Comparison of ENCODE assay signal across 8 cellular contexts in the genomic region with DNA sequence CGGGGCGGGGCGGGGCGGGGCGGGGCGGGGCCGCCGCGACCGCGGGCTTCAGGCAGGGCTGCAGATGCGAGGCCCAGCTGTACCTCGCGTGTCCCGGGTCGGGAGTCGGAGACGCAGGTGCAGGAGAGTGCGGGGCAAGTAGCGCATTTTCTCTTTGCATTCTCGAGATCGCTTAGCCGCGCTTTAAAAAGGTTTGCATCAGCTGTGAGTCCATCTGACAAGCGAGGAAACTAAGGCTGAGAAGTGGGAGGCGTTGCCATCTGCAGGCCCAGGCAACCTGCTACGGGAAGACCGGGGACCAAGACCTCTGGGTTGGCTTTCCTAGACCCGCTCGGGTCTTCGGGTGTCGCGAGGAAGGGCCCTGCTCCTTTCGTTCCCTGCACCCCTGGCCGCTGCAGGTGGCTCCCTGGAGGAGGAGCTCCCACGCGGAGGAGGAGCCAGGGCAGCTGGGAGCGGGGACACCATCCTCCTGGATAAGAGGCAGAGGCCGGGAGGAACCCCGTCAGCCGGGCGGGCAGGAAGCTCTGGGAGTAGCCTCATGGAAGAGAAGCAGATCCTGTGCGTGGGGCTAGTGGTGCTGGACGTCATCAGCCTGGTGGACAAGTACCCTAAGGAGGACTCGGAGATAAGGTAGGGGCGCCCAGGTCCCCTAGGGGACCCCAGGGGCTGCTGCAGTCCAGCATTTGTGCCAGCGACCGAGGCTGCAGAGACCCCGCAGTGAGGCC. TPM values are rescaled to one million over a fixed set of nuclear protein-coding genes. Genes with fewer than 3 reads are reported as not detected.
DNase-seq lines count a peak whose midpoint lies in the region; ATAC-seq and TF ChIP-seq lines count a peak whose summit lies in the region.

Gene KHK, plus strand, starts transcription at position 51 of the 725 bp plus-strand sequence. Its CDS starts 488 bp downstream, at position 539.

- H3K27me3 ChIP-seq in heart right ventricle: no peaks in the 10 kb centered on the region

- H3K36me3 ChIP-seq in heart right ventricle: peaks cover 0 to 13% (median 0%) of the 10 kb centered on the region in 9 donors

- TF ChIP-seq CTCF in heart right ventricle (IDR thresholded peaks at IDR 0.05): peak in 2 of 9 donors; percentile 31 to 32

- no peaks in the 10 kb centered on the region for H3K9me3 ChIP-seq in heart right ventricle

- intact Hi-C loops in heart right ventricle (cut with DNase I): loop anchor here in 9 of 10 donors (1.0 to 10.0 kb wide), 10 partner anchors 35 to 125 kb away; partner anchors contain the start of genes TMEM214 (in 5 of the 9), AGBL5 (in 4 of the 9) and PREB (in 1 of the 9)

- peak within 1 kb of the TSS; percentile 83 to 98 (median 93) for H3K27ac ChIP-seq in heart right ventricle

- peak; percentile 13 for ATAC-seq in GM19351 (IDR thresholded peaks at IDR 0.05; ENCODE audit: unreplicated experiment)
- ATAC-seq in heart right ventricle: peak; percentile 3 to 46 (median 12)
- ATAC-seq in HG03565 (IDR thresholded peaks at IDR 0.05; ENCODE audit: unreplicated experiment): no peak

- 5 to 7% methylated on average over 40 to 49 of the region's 49 CpGs for WGBS in heart right ventricle, 2 donors

- peaks cover 5 to 47% (median 28%) of the 10 kb centered on the region in 9 donors for H3K4me1 ChIP-seq in heart right ventricle

- H3K4me3 ChIP-seq in heart right ventricle: peak within 1 kb of the TSS; percentile 56 to 80 (median 74)

- DNase-seq in DMS53 treated with DMSO at 0.1 percent for 48 hours (lab: John Stamatoyannopoulos, UW; ENCODE audit: unreplicated experiment) (peak; percentile 38), M059J (ENCODE audit: low read depth) (peak; percentile 11), heart right ventricle (peak; percentile 52 to 65), putamen (ENCODE audit: low spot score) (peak; percentile 51), pons (ENCODE audit: low spot score) (no peak)
- peak; percentile 66 for DNase-seq in activated CD8-positive, alpha-beta memory T cell treated with anti-CD3 and anti-CD28 coated beads, Interleukin-2, amount 50 U/mL, for 48 hours

RNA-seq across cellular contexts. Expression of gene KHK, which starts in this region (rescaled TPM):
- 0.34 and 0.37 TPM in 2 replicates for total RNA-seq in M059J (2014; rRNA removed; shearing (Covaris generic))
- total RNA-seq in heart right ventricle: 1 to 10 TPM in 9 of 10 donors, under 1 TPM in 1; 0.32 to 4.6 (median 2.3) TPM
- polyA plus RNA-seq in heart right ventricle: 1 to 10 TPM; 2.2 TPM

Comparison
In these comparisons a context has a peak if more than half of its experiments do, and no peak if none do; other contexts are left out.
1. Peak in DNase-seq in M059J; RNA of the gene not detected or under 1 TPM.